ENCODE assay signal across 1 cellular context in genomic region chr4:112889619-112890294, GRCh38.
TF ChIP-seq lines count a peak whose summit lies in the region.

No MANE protein-coding gene starts in this region.

TF ChIP-seq in liver, 16 proteins besides CTCF, POLR2A, EP300 and RAD21 (continued from another document):
- TF ChIP-seq REST (IDR thresholded peaks at IDR 0.05) (no peak), ZBTB33 (IDR thresholded peaks at IDR 0.05) (no peak), SP1 (IDR thresholded peaks at IDR 0.05) (no peak), TAF1 (conservative IDR thresholded peaks at IDR 0.05) (no peak), GABPA (IDR thresholded peaks at IDR 0.05 in 1 of 2, conservative IDR thresholded peaks at IDR 0.05 in 1 of 2) (no peak)
